1 cellular context compared by ENCODE assay signal in genomic region chr9:126650830-126651341, GRCh38.
TF ChIP-seq lines count a peak whose summit lies in the region.

No MANE protein-coding gene starts in this region.

TF ChIP-seq in HEK293, 187 proteins besides CTCF, POLR2A, EP300 and RAD21 (continued from another document and continues in another):
- no peak for TF ChIP-seq ZSCAN4 (tag by site-specific recombination; IDR thresholded peaks at IDR 0.05)
- 0 out of 2 replicates have a peak, but pooled peaks have one; percentile 12 for TF ChIP-seq ZFHX2 (tag by site-specific recombination; conservative IDR thresholded peaks at IDR 0.05)
- peak; percentile 15; the same call in 1 of the 2 replicates for TF ChIP-seq ZNF341 (tag by site-specific recombination; IDR thresholded peaks at IDR 0.05; ENCODE audit: low read depth)
- TF ChIP-seq, protein P1, sequence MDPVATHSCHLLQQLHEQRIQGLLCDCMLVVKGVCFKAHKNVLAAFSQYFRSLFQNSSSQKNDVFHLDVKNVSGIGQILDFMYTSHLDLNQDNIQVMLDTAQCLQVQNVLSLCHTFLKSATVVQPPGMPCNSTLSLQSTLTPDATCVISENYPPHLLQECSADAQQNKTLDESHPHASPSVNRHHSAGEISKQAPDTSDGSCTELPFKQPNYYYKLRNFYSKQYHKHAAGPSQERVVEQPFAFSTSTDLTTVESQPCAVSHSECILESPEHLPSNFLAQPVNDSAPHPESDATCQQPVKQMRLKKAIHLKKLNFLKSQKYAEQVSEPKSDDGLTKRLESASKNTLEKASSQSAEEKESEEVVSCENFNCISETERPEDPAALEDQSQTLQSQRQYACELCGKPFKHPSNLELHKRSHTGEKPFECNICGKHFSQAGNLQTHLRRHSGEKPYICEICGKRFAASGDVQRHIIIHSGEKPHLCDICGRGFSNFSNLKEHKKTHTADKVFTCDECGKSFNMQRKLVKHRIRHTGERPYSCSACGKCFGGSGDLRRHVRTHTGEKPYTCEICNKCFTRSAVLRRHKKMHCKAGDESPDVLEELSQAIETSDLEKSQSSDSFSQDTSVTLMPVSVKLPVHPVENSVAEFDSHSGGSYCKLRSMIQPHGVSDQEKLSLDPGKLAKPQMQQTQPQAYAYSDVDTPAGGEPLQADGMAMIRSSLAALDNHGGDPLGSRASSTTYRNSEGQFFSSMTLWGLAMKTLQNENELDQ (tag by site-specific recombination; IDR thresholded peaks at IDR 0.05; ENCODE audit: low read depth): no peak
- TF ChIP-seq, protein P2, sequence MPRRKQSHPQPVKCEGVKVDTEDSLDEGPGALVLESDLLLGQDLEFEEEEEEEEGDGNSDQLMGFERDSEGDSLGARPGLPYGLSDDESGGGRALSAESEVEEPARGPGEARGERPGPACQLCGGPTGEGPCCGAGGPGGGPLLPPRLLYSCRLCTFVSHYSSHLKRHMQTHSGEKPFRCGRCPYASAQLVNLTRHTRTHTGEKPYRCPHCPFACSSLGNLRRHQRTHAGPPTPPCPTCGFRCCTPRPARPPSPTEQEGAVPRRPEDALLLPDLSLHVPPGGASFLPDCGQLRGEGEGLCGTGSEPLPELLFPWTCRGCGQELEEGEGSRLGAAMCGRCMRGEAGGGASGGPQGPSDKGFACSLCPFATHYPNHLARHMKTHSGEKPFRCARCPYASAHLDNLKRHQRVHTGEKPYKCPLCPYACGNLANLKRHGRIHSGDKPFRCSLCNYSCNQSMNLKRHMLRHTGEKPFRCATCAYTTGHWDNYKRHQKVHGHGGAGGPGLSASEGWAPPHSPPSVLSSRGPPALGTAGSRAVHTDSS (tag by site-specific recombination; IDR thresholded peaks at IDR 0.05): no peak
- 0 out of 2 replicates have a peak, but pooled peaks have one; percentile 3 for TF ChIP-seq ATF2 (tag by site-specific recombination; IDR thresholded peaks at IDR 0.05; ENCODE audit: low read depth)
- TF ChIP-seq ZBTB8A (tag by site-specific recombination; IDR thresholded peaks at IDR 0.05): peak; percentile 58
- TF ChIP-seq, protein P3, sequence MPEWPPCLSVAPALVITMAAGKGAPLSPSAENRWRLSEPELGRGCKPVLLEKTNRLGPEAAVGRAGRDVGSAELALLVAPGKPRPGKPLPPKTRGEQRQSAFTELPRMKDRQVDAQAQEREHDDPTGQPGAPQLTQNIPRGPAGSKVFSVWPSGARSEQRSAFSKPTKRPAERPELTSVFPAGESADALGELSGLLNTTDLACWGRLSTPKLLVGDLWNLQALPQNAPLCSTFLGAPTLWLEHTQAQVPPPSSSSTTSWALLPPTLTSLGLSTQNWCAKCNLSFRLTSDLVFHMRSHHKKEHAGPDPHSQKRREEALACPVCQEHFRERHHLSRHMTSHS (tag by site-specific recombination; IDR thresholded peaks at IDR 0.05): no peak
- 0 out of 2 replicates have a peak, but pooled peaks have one; percentile 58 for TF ChIP-seq ZNF391 (tag by site-specific recombination; IDR thresholded peaks at IDR 0.05; ENCODE audit: borderline replicate concordance, low read depth)
- TF ChIP-seq ZNF580 (tag by site-specific recombination; IDR thresholded peaks at IDR 0.05): peak; percentile 79
- TF ChIP-seq SP2 (tag by site-specific recombination; IDR thresholded peaks at IDR 0.05): peak; percentile 34
- no peak for TF ChIP-seq GLI4 (tag by site-specific recombination; IDR thresholded peaks at IDR 0.05)
- TF ChIP-seq MZF1 (tag by site-specific recombination; IDR thresholded peaks at IDR 0.05; ENCODE audit: borderline replicate concordance): no peak
- 0 out of 2 replicates have a peak, but pooled peaks have one; percentile 22 for TF ChIP-seq TCF7L2 (IDR thresholded peaks at IDR 0.05; ENCODE audit: borderline replicate concordance, low read depth, low read length)
- peak; percentile 66 for TF ChIP-seq ZNF639 (tag by site-specific recombination; IDR thresholded peaks at IDR 0.05)
- TF ChIP-seq SP3 (tag by site-specific recombination; IDR thresholded peaks at IDR 0.05): 0 out of 2 replicates have a peak, but pooled peaks have one; percentile 20
- no peak for TF ChIP-seq ZNF140 (tag by site-specific recombination; IDR thresholded peaks at IDR 0.05)
- TF ChIP-seq TRIM28 (IDR thresholded peaks at IDR 0.05; ENCODE audit: borderline replicate concordance, low read length): peak; percentile 36; the same call in 1 of the 2 replicates
- peak; percentile 57; the same call in 1 of the 2 replicates for TF ChIP-seq ZBTB44 (tag by site-specific recombination; IDR thresholded peaks at IDR 0.05)
- TF ChIP-seq OVOL3 (tag by site-specific recombination; IDR thresholded peaks at IDR 0.05): 0 out of 2 replicates have a peak, but pooled peaks have one; percentile 28
- TF ChIP-seq ZNF561 (tag by site-specific recombination; IDR thresholded peaks at IDR 0.05; ENCODE audit: borderline replicate concordance): peak; percentile 69
- TF ChIP-seq WT1 (tag by site-specific recombination; IDR thresholded peaks at IDR 0.05): peak; percentile 86
- 0 out of 2 replicates have a peak, but pooled peaks have one; percentile 16 for TF ChIP-seq YY1 (tag by site-specific recombination; IDR thresholded peaks at IDR 0.05)
- TF ChIP-seq ZNF76 (tag by site-specific recombination; IDR thresholded peaks at IDR 0.05; ENCODE audit: borderline replicate concordance, low read depth): peak; percentile 30; the same call in 1 of the 2 replicates
- TF ChIP-seq ZBTB17 (tag by site-specific recombination; IDR thresholded peaks at IDR 0.05): peak; percentile 77
- TF ChIP-seq KLF10 (tag by site-specific recombination; IDR thresholded peaks at IDR 0.05): peak; percentile 49; the same call in 1 of the 2 replicates
- peak; percentile 78 for TF ChIP-seq OSR2 (tag by site-specific recombination; IDR thresholded peaks at IDR 0.05)
- TF ChIP-seq, protein P4, sequence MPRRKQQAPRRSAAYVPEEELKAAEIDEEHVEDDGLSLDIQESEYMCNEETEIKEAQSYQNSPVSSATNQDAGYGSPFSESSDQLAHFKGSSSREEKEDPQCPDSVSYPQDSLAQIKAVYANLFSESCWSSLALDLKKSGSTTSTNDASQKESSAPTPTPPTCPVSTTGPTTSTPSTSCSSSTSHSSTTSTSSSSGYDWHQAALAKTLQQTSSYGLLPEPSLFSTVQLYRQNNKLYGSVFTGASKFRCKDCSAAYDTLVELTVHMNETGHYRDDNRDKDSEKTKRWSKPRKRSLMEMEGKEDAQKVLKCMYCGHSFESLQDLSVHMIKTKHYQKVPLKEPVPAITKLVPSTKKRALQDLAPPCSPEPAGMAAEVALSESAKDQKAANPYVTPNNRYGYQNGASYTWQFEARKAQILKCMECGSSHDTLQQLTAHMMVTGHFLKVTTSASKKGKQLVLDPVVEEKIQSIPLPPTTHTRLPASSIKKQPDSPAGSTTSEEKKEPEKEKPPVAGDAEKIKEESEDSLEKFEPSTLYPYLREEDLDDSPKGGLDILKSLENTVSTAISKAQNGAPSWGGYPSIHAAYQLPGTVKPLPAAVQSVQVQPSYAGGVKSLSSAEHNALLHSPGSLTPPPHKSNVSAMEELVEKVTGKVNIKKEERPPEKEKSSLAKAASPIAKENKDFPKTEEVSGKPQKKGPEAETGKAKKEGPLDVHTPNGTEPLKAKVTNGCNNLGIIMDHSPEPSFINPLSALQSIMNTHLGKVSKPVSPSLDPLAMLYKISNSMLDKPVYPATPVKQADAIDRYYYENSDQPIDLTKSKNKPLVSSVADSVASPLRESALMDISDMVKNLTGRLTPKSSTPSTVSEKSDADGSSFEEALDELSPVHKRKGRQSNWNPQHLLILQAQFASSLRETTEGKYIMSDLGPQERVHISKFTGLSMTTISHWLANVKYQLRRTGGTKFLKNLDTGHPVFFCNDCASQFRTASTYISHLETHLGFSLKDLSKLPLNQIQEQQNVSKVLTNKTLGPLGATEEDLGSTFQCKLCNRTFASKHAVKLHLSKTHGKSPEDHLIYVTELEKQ (tag by site-specific recombination; IDR thresholded peaks at IDR 0.05; ENCODE audit: borderline replicate concordance): no peak
- no peak for TF ChIP-seq ZNF239 (tag by site-specific recombination; IDR thresholded peaks at IDR 0.05)
- TF ChIP-seq, protein P5, sequence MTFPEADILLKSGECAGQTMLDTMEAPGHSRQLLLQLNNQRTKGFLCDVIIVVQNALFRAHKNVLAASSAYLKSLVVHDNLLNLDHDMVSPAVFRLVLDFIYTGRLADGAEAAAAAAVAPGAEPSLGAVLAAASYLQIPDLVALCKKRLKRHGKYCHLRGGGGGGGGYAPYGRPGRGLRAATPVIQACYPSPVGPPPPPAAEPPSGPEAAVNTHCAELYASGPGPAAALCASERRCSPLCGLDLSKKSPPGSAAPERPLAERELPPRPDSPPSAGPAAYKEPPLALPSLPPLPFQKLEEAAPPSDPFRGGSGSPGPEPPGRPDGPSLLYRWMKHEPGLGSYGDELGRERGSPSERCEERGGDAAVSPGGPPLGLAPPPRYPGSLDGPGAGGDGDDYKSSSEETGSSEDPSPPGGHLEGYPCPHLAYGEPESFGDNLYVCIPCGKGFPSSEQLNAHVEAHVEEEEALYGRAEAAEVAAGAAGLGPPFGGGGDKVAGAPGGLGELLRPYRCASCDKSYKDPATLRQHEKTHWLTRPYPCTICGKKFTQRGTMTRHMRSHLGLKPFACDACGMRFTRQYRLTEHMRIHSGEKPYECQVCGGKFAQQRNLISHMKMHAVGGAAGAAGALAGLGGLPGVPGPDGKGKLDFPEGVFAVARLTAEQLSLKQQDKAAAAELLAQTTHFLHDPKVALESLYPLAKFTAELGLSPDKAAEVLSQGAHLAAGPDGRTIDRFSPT (tag by site-specific recombination; IDR thresholded peaks at IDR 0.05): 0 out of 2 replicates have a peak, but pooled peaks have one; percentile 17
- TF ChIP-seq BCL11B (tag by site-specific recombination; IDR thresholded peaks at IDR 0.05; ENCODE audit: low read depth): peak; percentile 82
- TF ChIP-seq ZIC2 (tag by site-specific recombination; IDR thresholded peaks at IDR 0.05): peak; percentile 88
- peak; percentile 44; the same call in 1 of the 2 replicates for TF ChIP-seq ZNF600 (tag by site-specific recombination; IDR thresholded peaks at IDR 0.05)
- TF ChIP-seq ZNF843 (tag by site-specific recombination; IDR thresholded peaks at IDR 0.05): peak; percentile 94
- TF ChIP-seq KLF16 (tag by site-specific recombination; IDR thresholded peaks at IDR 0.05): peak; percentile 71
- peak; percentile 90 for TF ChIP-seq ZEB2 (tag by site-specific recombination; IDR thresholded peaks at IDR 0.05)
- TF ChIP-seq ZNF24 (tag by site-specific recombination; IDR thresholded peaks at IDR 0.05): peak; percentile 58; the same call in 1 of the 2 replicates
- TF ChIP-seq ZNF366 (tag by site-specific recombination; conservative IDR thresholded peaks at IDR 0.05): peak; percentile 87
